8 cellular contexts compared by ENCODE assay signal in genomic region chr17:30234954-30235353, GRCh38. TPM values are rescaled to one million over a fixed set of nuclear protein-coding genes. Genes with fewer than 3 reads are reported as not detected.
DNase-seq lines count a peak whose midpoint lies in the region; ATAC-seq lines count a peak whose summit lies in the region.

No MANE protein-coding gene starts in this region.

- DNase-seq in effector memory CD8-positive, alpha-beta T cell = no peak
- DNase-seq in posterior vena cava (ENCODE audit: low spot score) (peak; percentile 54), D341Med (ENCODE audit: low spot score) (no peak), GM03348 (ENCODE audit: low spot score) (no peak), SKM-1 (lab: John Stamatoyannopoulos, UW; ENCODE audit: unreplicated experiment) (no peak), hypothalamus (lab: John Stamatoyannopoulos, UW) (no peak)

- H3K4me1 Mint-ChIP-seq in effector memory CD8-positive, alpha-beta T cell (ENCODE audit: low read depth in 2 of 2) = peaks cover 13 to 26% of the 10 kb centered on the region in 2 donors

- H3K4me3 ChIP-seq in GM08714 (ENCODE audit: low read length) = peak overlapping the region; percentile 45; the same call in 1 of the 2 replicates

- no peak overlapping the region for H3K27ac Mint-ChIP-seq in effector memory CD8-positive, alpha-beta T cell

- H3K9me3 Mint-ChIP-seq in effector memory CD8-positive, alpha-beta T cell = no peaks in the 10 kb centered on the region

- peak overlapping the region; percentile 73 for H3K4me3 Mint-ChIP-seq in effector memory CD8-positive, alpha-beta T cell

- peaks cover 70 to 90% of the 10 kb centered on the region in 2 donors for H3K27me3 Mint-ChIP-seq in effector memory CD8-positive, alpha-beta T cell

- intact Hi-C loops in posterior vena cava (cut with DNase I) = no loop called here

- H3K36me3 Mint-ChIP-seq in effector memory CD8-positive, alpha-beta T cell (ENCODE audit: insufficient read depth) = no peaks in the 10 kb centered on the region

- ATAC-seq in HG02870 (IDR thresholded peaks at IDR 0.05; ENCODE audit: unreplicated experiment) = peak; percentile 55
- ATAC-seq in effector memory CD8-positive, alpha-beta T cell (replicated peaks) = no peak

RNA-seq across cellular contexts. Expression of gene SLC6A4, which starts 0.5 kb away (rescaled TPM):
- under 1 TPM in 1 of 2 donors, not detected in 1; 0.28 TPM for total RNA-seq in posterior vena cava

RNA-seq across cellular contexts. Expression of gene BLMH, which starts 56.8 kb away (rescaled TPM):
- 10 to 100 TPM; 23.3 to 28.4 TPM for total RNA-seq in posterior vena cava
